Comparison of ENCODE assay signal across 34 cellular contexts in genomic region chr1:63686696-63687095, GRCh38.
"Had no signal": no experiment of that assay in that cellular context is flagged by ENCODE, and none has a peak within 500 bp of the region (broad histone marks: within the 10 kb centered on the region; RNA-seq: fewer than 3 reads in every experiment).

No MANE protein-coding gene starts in this region.

- DNase-seq: activated B cell treated with CpG ODN at 0.5 μM for 24 hours; activated CD4-positive, alpha-beta memory T cell treated with anti-CD3 and anti-CD28 coated beads for 36 hours; activated CD4-positive, alpha-beta T cell treated with anti-CD3 and anti-CD28 coated beads for 4 hours; activated CD4-positive, alpha-beta T cell treated with anti-CD3 and anti-CD28 coated beads, Interleukin-2, amount 10 ng/mL, durations not matched to agents 7 days and 5 days; activated CD4-positive, CD25-positive, alpha-beta regulatory T cell treated with anti-CD3 and anti-CD28 coated beads, Interleukin-2, amount 50 U/mL, for 72 hours; activated CD8-positive, alpha-beta memory T cell treated with anti-CD3 and anti-CD28 coated beads, Interleukin-2, amount 50 U/mL, for 4 hours; activated CD8-positive, alpha-beta T cell treated with anti-CD3 and anti-CD28 coated beads for 36 hours; activated effector memory CD4-positive, alpha-beta T cell treated with anti-CD3 and anti-CD28 coated beads, Interleukin-2, amount 50 U/mL, for 16 hours; activated gamma-delta T cell treated with Interleukin-2 at 50 U/mL for 16 hours; activated naive CD4-positive, alpha-beta T cell; activated naive CD4-positive, alpha-beta T cell treated with anti-CD3 and anti-CD28 coated beads for 36 hours; activated naive CD4-positive, alpha-beta T cell treated with anti-CD3 and anti-CD28 coated beads, Interleukin-2, amount 50 U/mL, for 16 hours; activated naive CD8-positive, alpha-beta T cell treated with anti-CD3 and anti-CD28 coated beads for 36 hours; activated T-cell treated with anti-CD3 and anti-CD28 coated beads for 4 hours; activated T-cell treated with anti-CD3 and anti-CD28 coated beads, Interleukin-2, amount 50 U/mL, for 1 hour; activated T-cell treated with anti-CD3 and anti-CD28 coated beads, Interleukin-2, amount 50 U/mL, for 4 hours; activated T-cell treated with anti-CD3 and anti-CD28 coated beads, Interleukin-2, amount 50 U/mL, for 72 hours; adrenal gland; amniotic stem cell; aorta; body of pancreas; brain microvascular endothelial cell; caudate nucleus; T-helper 1 cell; T-helper 2 cell; T-helper 9 cell had no signal

- H3K9me3 ChIP-seq: adrenal gland, body of pancreas had no signal

- H3K27me3 Mint-ChIP-seq: activated CD4-positive, alpha-beta memory T cell treated with anti-CD3 and anti-CD28 coated beads for 36 hours; activated CD4-positive, alpha-beta T cell treated with anti-CD3 and anti-CD28 coated beads, Interleukin-2, amount 10 ng/mL, durations not matched to agents 7 days and 5 days; activated naive CD8-positive, alpha-beta T cell treated with anti-CD3 and anti-CD28 coated beads for 36 hours had no signal

- H3K4me1 ChIP-seq: adrenal gland had no signal

- H3K36me3 Mint-ChIP-seq: activated naive CD4-positive, alpha-beta T cell treated with anti-CD3 and anti-CD28 coated beads, Interleukin-2, amount 50 U/mL, for 72 hours; activated naive CD8-positive, alpha-beta T cell treated with anti-CD3 and anti-CD28 coated beads for 36 hours had no signal

- H3K4me1 Mint-ChIP-seq: activated B cell treated with CpG ODN at 0.5 μM for 24 hours; activated CD4-positive, alpha-beta T cell treated with anti-CD3 and anti-CD28 coated beads, Interleukin-2, amount 10 ng/mL, durations not matched to agents 7 days and 5 days; activated naive CD8-positive, alpha-beta T cell treated with anti-CD3 and anti-CD28 coated beads for 36 hours; activated T-helper 17 cell treated with anti-CD3 and anti-CD28 coated beads, Interleukin-2, amount 50 U/mL, for 72 hours; central memory CD8-positive, alpha-beta T cell had no signal

- H3K27ac Mint-ChIP-seq: activated B cell treated with CpG ODN at 0.5 μM for 24 hours; activated CD4-positive, alpha-beta memory T cell treated with anti-CD3 and anti-CD28 coated beads for 36 hours; activated CD4-positive, alpha-beta T cell treated with anti-CD3 and anti-CD28 coated beads, Interleukin-2, amount 10 ng/mL, durations not matched to agents 7 days and 5 days; activated CD8-positive, alpha-beta T cell treated with anti-CD3 and anti-CD28 coated beads for 36 hours; activated naive CD4-positive, alpha-beta T cell treated with anti-CD3 and anti-CD28 coated beads for 36 hours; activated naive CD4-positive, alpha-beta T cell treated with anti-CD3 and anti-CD28 coated beads, Interleukin-2, amount 50 U/mL, for 72 hours; activated naive CD8-positive, alpha-beta T cell treated with anti-CD3 and anti-CD28 coated beads for 36 hours; activated T-cell treated with anti-CD3 and anti-CD28 coated beads, Interleukin-2, amount 50 U/mL, for 72 hours; activated T-helper 1 cell treated with anti-CD3 and anti-CD28 coated beads, Interleukin-12 subunit alpha, Interleukin-12 subunit beta, Interleukin-2, Interleukin-4 antibody, amounts not matched to agents 30 ng/mL and 10 ng/mL and 1 ng/mL, durations not matched to agents 14 hours and 24 hours and 36 hours; activated T-helper 17 cell treated with anti-CD3 and anti-CD28 coated beads, Interleukin-2, amount 50 U/mL, for 72 hours; T-helper 1 cell treated with Interleukin-12 subunit alpha and Interleukin-12 subunit beta and Interleukin-4 antibody, amounts not matched to agents 30 μg/mL and 1 μg/mL, for 36 hours; T-helper 2 cell treated with Interferon-gamma antibody and Interleukin-4, amounts not matched to agents 5 μg/mL and 100 μg/mL, for 36 hours had no signal

- ATAC-seq: activated CD8-positive, alpha-beta T cell treated with anti-CD3 and anti-CD28 coated beads for 36 hours; activated naive CD4-positive, alpha-beta T cell treated with anti-CD3 and anti-CD28 coated beads, Interleukin-2, amount 50 U/mL, for 72 hours; activated T-cell treated with anti-CD3 and anti-CD28 coated beads, Interleukin-2, amount 50 U/mL, for 4 hours; activated T-cell treated with anti-CD3 and anti-CD28 coated beads, Interleukin-2, amount 50 U/mL, for 72 hours; activated T-helper 17 cell treated with anti-CD3 and anti-CD28 coated beads, Interleukin-2, amount 50 U/mL, for 72 hours; body of pancreas had no signal

- H3K4me3 Mint-ChIP-seq: activated B cell treated with CpG ODN at 0.5 μM for 24 hours; activated CD4-positive, alpha-beta memory T cell treated with anti-CD3 and anti-CD28 coated beads for 36 hours; activated CD4-positive, alpha-beta T cell treated with anti-CD3 and anti-CD28 coated beads, Interleukin-2, amount 10 ng/mL, durations not matched to agents 7 days and 5 days; activated CD8-positive, alpha-beta T cell treated with anti-CD3 and anti-CD28 coated beads for 36 hours; activated naive CD4-positive, alpha-beta T cell treated with anti-CD3 and anti-CD28 coated beads for 36 hours; activated naive CD8-positive, alpha-beta T cell treated with anti-CD3 and anti-CD28 coated beads for 36 hours; activated T-cell treated with anti-CD3 and anti-CD28 coated beads, Interleukin-2, amount 50 U/mL, for 4 hours; activated T-cell treated with anti-CD3 and anti-CD28 coated beads, Interleukin-2, amount 50 U/mL, for 72 hours; activated T-helper 1 cell treated with anti-CD3 and anti-CD28 coated beads, Interleukin-12 subunit alpha, Interleukin-12 subunit beta, Interleukin-2, Interleukin-4 antibody, amounts not matched to agents 30 ng/mL and 10 ng/mL and 1 ng/mL, durations not matched to agents 14 hours and 24 hours and 36 hours; activated T-helper 17 cell treated with anti-CD3 and anti-CD28 coated beads, Interleukin-2, amount 50 U/mL, for 72 hours; central memory CD8-positive, alpha-beta T cell; T-helper 1 cell treated with Interleukin-12 subunit alpha and Interleukin-12 subunit beta and Interleukin-4 antibody, amounts not matched to agents 30 μg/mL and 1 μg/mL, for 36 hours; T-helper 2 cell treated with Interferon-gamma antibody and Interleukin-4, amounts not matched to agents 5 μg/mL and 100 μg/mL, for 36 hours had no signal

- H3K27ac ChIP-seq: adrenal gland, body of pancreas, brain microvascular endothelial cell, cardiac muscle cell, VCaP had no signal

- H3K9me3 Mint-ChIP-seq: activated B cell treated with CpG ODN at 0.5 μM for 24 hours; activated CD4-positive, alpha-beta memory T cell treated with anti-CD3 and anti-CD28 coated beads for 36 hours; activated CD4-positive, alpha-beta T cell treated with anti-CD3 and anti-CD28 coated beads, Interleukin-2, amount 10 ng/mL, durations not matched to agents 7 days and 5 days; activated CD8-positive, alpha-beta T cell treated with anti-CD3 and anti-CD28 coated beads for 36 hours; activated naive CD4-positive, alpha-beta T cell treated with anti-CD3 and anti-CD28 coated beads for 36 hours; activated naive CD8-positive, alpha-beta T cell treated with anti-CD3 and anti-CD28 coated beads for 36 hours; activated T-cell treated with anti-CD3 and anti-CD28 coated beads, Interleukin-2, amount 50 U/mL, for 4 hours; activated T-cell treated with anti-CD3 and anti-CD28 coated beads, Interleukin-2, amount 50 U/mL, for 72 hours; activated T-helper 1 cell treated with anti-CD3 and anti-CD28 coated beads, Interleukin-12 subunit alpha, Interleukin-12 subunit beta, Interleukin-2, Interleukin-4 antibody, amounts not matched to agents 30 ng/mL and 10 ng/mL and 1 ng/mL, durations not matched to agents 14 hours and 24 hours and 36 hours; activated T-helper 17 cell treated with anti-CD3 and anti-CD28 coated beads, Interleukin-2, amount 50 U/mL, for 72 hours; central memory CD8-positive, alpha-beta T cell; T-helper 1 cell treated with Interleukin-12 subunit alpha and Interleukin-12 subunit beta and Interleukin-4 antibody, amounts not matched to agents 30 μg/mL and 1 μg/mL, for 36 hours; T-helper 2 cell treated with Interferon-gamma antibody and Interleukin-4, amounts not matched to agents 5 μg/mL and 100 μg/mL, for 36 hours had no signal

- H3K27me3 ChIP-seq: adrenal gland, body of pancreas, brain microvascular endothelial cell, cardiac muscle cell had no signal

- H3K36me3 ChIP-seq: adrenal gland, brain microvascular endothelial cell, cardiac muscle cell had no signal

- H3K4me3 ChIP-seq: adrenal gland, body of pancreas, cardiac muscle cell had no signal
